ENCODE assay signal across 21 cellular contexts in genomic region chr10:46286991-46287693, GRCh38. TPM values are rescaled to one million over a fixed set of nuclear protein-coding genes. Genes with fewer than 3 reads are reported as not detected.
A peak's percentile ranks its signal among the peaks of the same experiment; 100 is the strongest.
DNase-seq lines count a peak whose midpoint lies in the region; ATAC-seq and TF ChIP-seq lines count a peak whose summit lies in the region.
"Had no signal": no experiment of that assay in that cellular context is flagged by ENCODE, and none has a peak within 500 bp of the region (broad histone marks: within the 10 kb centered on the region; RNA-seq: fewer than 3 reads in every experiment).

Gene ANTXRL (plus strand): TSS chr10:46286997. CDS start chr10:46287263, 266 bp downstream.

- no peaks in the 10 kb centered on the region for H3K9me3 ChIP-seq in CD8-positive, alpha-beta T cell (ENCODE audit: low read length)
- H3K9me3 ChIP-seq in neutrophil: no peaks in the 10 kb centered on the region
- no peaks in the 10 kb centered on the region for H3K9me3 ChIP-seq in heart right ventricle
- H3K9me3 ChIP-seq: BE2C, pancreas, SJSA1 had no signal

- peaks cover 2% of the 10 kb centered on the region for H3K36me3 Mint-ChIP-seq in CD8-positive, alpha-beta T cell
- no peaks in the 10 kb centered on the region for H3K36me3 Mint-ChIP-seq in brain

- POLR2A ChIA-PET in CD8-positive, alpha-beta T cell (lab: Charles Lee): no interaction called here

- H3K4me1 ChIP-seq in CD8-positive, alpha-beta T cell (ENCODE audit: insufficient read depth, low read length): peaks cover 10% of the 10 kb centered on the region
- peaks cover 54 to 65% of the 10 kb centered on the region in 2 experiments for H3K4me1 ChIP-seq in neutrophil (ENCODE audit: control insufficient read depth in 1 of 2, insufficient read depth in 1 of 2, low read depth in 1 of 2, low read length in 1 of 2)
- H3K4me1 ChIP-seq in heart right ventricle: peaks cover 0 to 33% (median 14%) of the 10 kb centered on the region in 9 donors
- H3K4me1 ChIP-seq: BE2C, pancreas had no signal

- TF ChIP-seq CTCF in CD8-positive, alpha-beta T cell (IDR thresholded peaks at IDR 0.05): no peak
- TF ChIP-seq CTCF in brain (conservative IDR thresholded peaks at IDR 0.05): no peak
- no peak for TF ChIP-seq CTCF in neutrophil (IDR thresholded peaks at IDR 0.05)
- TF ChIP-seq CTCF in heart right ventricle (IDR thresholded peaks at IDR 0.05): no peak

- H3K4me3 ChIP-seq in CD8-positive, alpha-beta T cell (ENCODE audit: low read depth, low read length): no peak within 1 kb of the TSS
- H3K4me3 ChIP-seq in neutrophil (ENCODE audit: low read depth in 1 of 2, low read length in 1 of 2) (no peak within 1 kb of the TSS), heart right ventricle (no peak within 1 kb of the TSS)
- H3K4me3 ChIP-seq: pancreas had no signal

- no peak within 1 kb of the TSS for H3K27ac ChIP-seq in CD8-positive, alpha-beta T cell (ENCODE audit: low read depth, low read length)
- peak within 1 kb of the TSS; percentile 60 for H3K27ac ChIP-seq in neutrophil
- H3K27ac ChIP-seq in heart right ventricle: no peak within 1 kb of the TSS
- H3K27ac ChIP-seq: 22Rv1, pancreas had no signal

- peaks cover 16% of the 10 kb centered on the region for H3K4me1 Mint-ChIP-seq in CD8-positive, alpha-beta T cell (ENCODE audit: low read depth)
- peaks cover 21% of the 10 kb centered on the region for H3K4me1 Mint-ChIP-seq in brain

- CTCF ChIA-PET in CD8-positive, alpha-beta T cell (lab: Charles Lee): no interaction called here

- 91 to 95% methylated on average over 8 of the region's 8 CpGs for WGBS in heart right ventricle, 2 donors

- no peak for ATAC-seq in CD8-positive, alpha-beta T cell
- no peak for ATAC-seq in heart right ventricle
- ATAC-seq: activated CD4-positive, CD25-positive, alpha-beta regulatory T cell treated with anti-CD3 and anti-CD28 coated beads, Interleukin-2, amount 50 U/mL, for 24 hours; GM23338; left colon; pancreas had no signal

- no peaks in the 10 kb centered on the region for H3K27me3 Mint-ChIP-seq in CD8-positive, alpha-beta T cell (ENCODE audit: low read depth)
- H3K27me3 Mint-ChIP-seq in brain: peaks cover 34% of the 10 kb centered on the region

- H3K36me3 ChIP-seq in CD8-positive, alpha-beta T cell (ENCODE audit: insufficient read depth, low read length): no peaks in the 10 kb centered on the region
- H3K36me3 ChIP-seq in neutrophil (no peaks in the 10 kb centered on the region), heart right ventricle (no peaks in the 10 kb centered on the region)
- H3K36me3 ChIP-seq: BE2C, pancreas, SJSA1 had no signal

- H3K27me3 ChIP-seq in CD8-positive, alpha-beta T cell (ENCODE audit: insufficient read depth, low read length): no peaks in the 10 kb centered on the region
- peaks cover 15% of the 10 kb centered on the region for H3K27me3 ChIP-seq in neutrophil
- H3K27me3 ChIP-seq in heart right ventricle: peaks cover 0 to 6% (median 0%) of the 10 kb centered on the region in 7 donors
- H3K27me3 ChIP-seq: BE2C, pancreas, SJSA1 had no signal

- DNase-seq in activated CD4-positive, CD25-positive, alpha-beta regulatory T cell treated with anti-CD3 and anti-CD28 coated beads, Interleukin-2, amount 50 U/mL, for 72 hours: peak; percentile 23
- no peak for DNase-seq in activated CD4-positive, CD25-positive, alpha-beta regulatory T cell (lab: John Stamatoyannopoulos, UW)
- DNase-seq in CD8-positive, alpha-beta T cell: no peak
- no peak for DNase-seq in NCI-H146 (lab: John Stamatoyannopoulos, UW)
- no peak for DNase-seq in occipital lobe (lab: John Stamatoyannopoulos, UW)
- DNase-seq in heart right ventricle: no peak
- DNase-seq: amygdala; BE2C; cerebellar nuclear complex; NCI-H2081; NCI-H524; stimulated activated CD4-positive, alpha-beta T cell treated with anti-CD3 and anti-CD28 coated beads, Interleukin-2, amount 100 ng/mL, for 48 hours had no signal

- H3K9me3 Mint-ChIP-seq in CD8-positive, alpha-beta T cell: no peaks in the 10 kb centered on the region
- H3K9me3 Mint-ChIP-seq in brain: peaks cover 0 to 8% (median 0%) of the 10 kb centered on the region in 5 experiments
- H3K9me3 Mint-ChIP-seq: GM23338 had no signal

- intact Hi-C loops in CD8-positive, alpha-beta T cell (cut with DNase I, micrococcal nuclease): loop anchor here in 1 of 2 experiments (10.0 kb wide), 1 partner anchor 1292 kb away; no protein-coding TSS in a partner anchor
- intact Hi-C loops in heart right ventricle (cut with DNase I): no loop called here

- no peak within 1 kb of the TSS for H3K27ac Mint-ChIP-seq in CD8-positive, alpha-beta T cell
- no peak within 1 kb of the TSS for H3K27ac Mint-ChIP-seq in brain
- H3K27ac Mint-ChIP-seq: GM23338 had no signal

- peak within 1 kb of the TSS; percentile 5 for H3K4me3 Mint-ChIP-seq in CD8-positive, alpha-beta T cell
- peak within 1 kb of the TSS in 4 of 5 experiments; percentile 48 to 68 (median 56) for H3K4me3 Mint-ChIP-seq in brain

RNA-seq across cellular contexts. Expression of gene ANTXRL, which starts in this region (rescaled TPM):
- total RNA-seq in CD8-positive, alpha-beta T cell: not detected
- polyA plus RNA-seq in brain (ENCODE audit: insufficient read depth, low read depth, low replicate concordance) (not detected), heart right ventricle (1 to 10 TPM in 1 of 2 donors, under 1 TPM in 1; 0.22 to 6.3 TPM)
- total RNA-seq in occipital lobe (not detected), heart right ventricle (1 to 10 TPM in 1 of 10 donors, under 1 TPM in 2, not detected in 7; 0.27 to 1.1 (median 0.49) TPM)
- total RNA-seq: GM23338, left colon, mononuclear cell, pancreas, SJSA1 had no signal
- polyA plus RNA-seq: GM23338 had no signal
